2 cellular contexts compared by ENCODE assay signal in the genomic region with DNA sequence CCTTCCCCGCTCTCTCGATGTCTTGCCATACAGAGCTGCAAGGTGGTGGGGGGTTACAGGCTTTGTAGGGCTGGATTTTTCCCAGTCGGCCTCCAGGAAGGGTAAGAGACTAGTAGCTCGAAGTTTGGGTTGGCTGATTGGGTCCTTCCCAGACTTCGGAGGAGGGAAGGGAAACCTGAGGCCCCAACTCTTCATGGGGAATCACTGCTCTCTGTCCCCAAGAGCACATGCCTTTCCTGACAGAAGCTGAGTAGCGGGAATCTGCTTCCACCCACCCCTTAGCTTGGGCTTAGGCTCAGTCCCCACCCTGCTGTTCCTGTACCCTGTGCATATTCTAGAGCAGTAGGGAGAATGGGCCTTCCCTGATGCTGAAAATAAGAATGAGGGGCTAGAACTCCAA.
A peak's percentile ranks its signal among the peaks of the same experiment; 100 is the strongest.
TF ChIP-seq lines count a peak whose summit lies in the region.

No MANE protein-coding gene starts in this region.

TF ChIP-seq in GM12891, 5 proteins besides CTCF, POLR2A, EP300 and RAD21:
- no peak for TF ChIP-seq POU2F2 (IDR thresholded peaks at IDR 0.05; ENCODE audit: low read depth, low read length)
- peak; percentile 63; the same call in 1 of the 2 replicates for TF ChIP-seq POLR2AphosphoS5 (IDR thresholded peaks at IDR 0.05; ENCODE audit: low read depth, low read length)
TF ChIP-seq in GM12891: peak in this region for 1.

TF ChIP-seq in K562, 482 proteins besides CTCF, POLR2A, EP300 and RAD21:
- TF ChIP-seq ZNF589 (CRISPR knock-in tag; IDR thresholded peaks at IDR 0.05; ENCODE audit: low read depth) (no peak), SFPQ (IDR thresholded peaks at IDR 0.05; ENCODE audit: low read depth, low read length) (no peak), POLR2AphosphoS5 (IDR thresholded peaks at IDR 0.05; ENCODE audit: control insufficient read depth, insufficient read depth, low read depth, low read length) (peak; percentile 17; the same call in 1 of the 2 replicates)
TF ChIP-seq in K562: peak in this region for 1.
